Comparison of ENCODE assay signal across 16 cellular contexts in genomic region chr1:240517891-240518290, GRCh38.
"Had no signal": no experiment of that assay in that cellular context is flagged by ENCODE, and none has a peak within 500 bp of the region (broad histone marks: within the 10 kb centered on the region; RNA-seq: fewer than 3 reads in every experiment).

No MANE protein-coding gene starts in this region.

- H3K27ac ChIP-seq: coronary artery, dorsolateral prefrontal cortex, esophagus muscularis mucosa, foreskin keratinocyte, heart right ventricle, left lung, lower lobe of right lung had no signal

- DNase-seq: dermis blood vessel endothelial cell; dorsolateral prefrontal cortex; effector CD4-positive, alpha-beta T cell; effector memory CD4-positive, alpha-beta T cell; foreskin keratinocyte; glutamatergic neuron; heart right ventricle; hippocampal formation; left cardiac atrium; left lung; left ventricle myocardium superior; lower lobe of right lung; mesenchymal stem cell; mucosa of descending colon had no signal

- H3K4me3 ChIP-seq: coronary artery, dorsolateral prefrontal cortex, esophagus muscularis mucosa, heart right ventricle, left lung, lower lobe of right lung, mucosa of descending colon had no signal

- H3K4me1 ChIP-seq: esophagus muscularis mucosa, foreskin keratinocyte, heart right ventricle, left lung, lower lobe of right lung had no signal

- H3K27me3 ChIP-seq: dorsolateral prefrontal cortex, esophagus muscularis mucosa, foreskin keratinocyte, heart right ventricle, left lung had no signal

- ATAC-seq: foreskin keratinocyte, heart right ventricle, left cardiac atrium, left lung, left ventricle myocardium superior, lower lobe of right lung, mucosa of descending colon had no signal

- H3K36me3 ChIP-seq: esophagus muscularis mucosa, heart right ventricle, left lung, lower lobe of right lung had no signal

- H3K9me3 ChIP-seq: esophagus muscularis mucosa, heart right ventricle, left lung, lower lobe of right lung, mucosa of descending colon had no signal
